ENCODE assay signal across 8 cellular contexts in genomic region chr1:5745776-5746610, GRCh38.
DNase-seq lines count a peak whose midpoint lies in the region; TF ChIP-seq lines count a peak whose summit lies in the region.

No MANE protein-coding gene starts in this region.

- TF ChIP-seq POLR2A in Peyer's patch (IDR thresholded peaks at IDR 0.05): no peak
- no peak for TF ChIP-seq POLR2A in testis (IDR thresholded peaks at IDR 0.05)

- intact Hi-C loops in testis (cut with DNase I; ENCODE audit: low total_unique reads): no loop called here

- H3K9me3 ChIP-seq in Peyer's patch (no peaks in the 10 kb centered on the region), testis (no peaks in the 10 kb centered on the region)

- H3K36me3 ChIP-seq in Peyer's patch (no peaks in the 10 kb centered on the region), testis (ENCODE audit: low read depth, missing control alignments) (no peaks in the 10 kb centered on the region)

- no peaks in the 10 kb centered on the region for H3K4me1 ChIP-seq in Peyer's patch
- no peaks in the 10 kb centered on the region for H3K4me1 ChIP-seq in testis

- H3K4me3 ChIP-seq in HL-60 (replicated peaks; ENCODE audit: insufficient read depth, low read length): no peak overlapping the region
- no peak overlapping the region for H3K4me3 ChIP-seq in Peyer's patch
- H3K4me3 ChIP-seq in testis: no peak overlapping the region

- TF ChIP-seq CTCF in GM12872 (IDR thresholded peaks at IDR 0.05; ENCODE audit: insufficient read depth, low read depth, low read length) (peak; percentile 98), HL-60 (IDR thresholded peaks at IDR 0.05; ENCODE audit: insufficient read depth, low read length) (peak; percentile 74), Peyer's patch (IDR thresholded peaks at IDR 0.05) (peak in 5 of 6 experiments; percentile 39 to 86 (median 85)), testis (IDR thresholded peaks at IDR 0.05) (peak; percentile 81 to 95 (median 95))

- DNase-seq in HL-60 (ENCODE audit: low read depth in 1 of 2, low spot score in 1 of 2) (peak; percentile 35 to 64), Peyer's patch (peak; percentile 28 to 76 (median 68)), activated T-helper 1 cell treated with Interleukin-2 at 50 U/mL for 16 hours (ENCODE audit: low read depth) (peak; percentile 15), fibroblast of the conjunctiva (ENCODE audit: low read depth) (peak; percentile 41), occipital lobe (lab: John Stamatoyannopoulos, UW) (peak; percentile 13), testis (peak; percentile 80), GOT3 (lab: John Stamatoyannopoulos, UW) (no peak)

- H3K27ac ChIP-seq in HL-60 (replicated peaks): no peak overlapping the region
- H3K27ac ChIP-seq in Peyer's patch: no peak overlapping the region
- no peak overlapping the region for H3K27ac ChIP-seq in testis

- H3K27me3 ChIP-seq in HL-60 (ENCODE audit: insufficient read depth, poor library complexity, severe bottlenecking) (no peaks in the 10 kb centered on the region), Peyer's patch (no peaks in the 10 kb centered on the region), testis (no peaks in the 10 kb centered on the region)

- 52% methylated on average over 5 to 21 of the region's 21 CpGs for WGBS in testis, 2 donors
